ENCODE assay signal across 26 cellular contexts in the genomic region with DNA sequence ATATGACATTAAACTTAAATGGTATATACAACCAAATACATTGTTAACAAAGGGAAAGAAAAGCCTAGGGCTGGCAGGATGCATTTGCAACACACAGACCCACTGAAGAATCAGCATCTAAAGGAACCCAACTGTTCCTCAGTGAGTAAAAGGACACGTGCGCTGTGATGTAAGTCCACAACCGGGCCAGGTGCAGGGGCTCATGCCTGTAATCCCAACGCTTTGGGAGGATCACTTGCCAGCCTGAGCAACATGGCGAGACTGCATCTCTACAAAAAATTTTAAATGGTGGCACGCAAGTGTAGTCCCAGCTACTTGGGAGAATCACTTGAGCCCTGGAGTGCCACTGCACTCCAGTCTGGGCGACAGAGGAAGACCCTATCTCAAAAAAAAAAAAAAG. TPM values are rescaled to one million over a fixed set of nuclear protein-coding genes. Genes with fewer than 3 reads are reported as not detected.
DNase-seq lines count a peak whose midpoint lies in the region; ATAC-seq and TF ChIP-seq lines count a peak whose summit lies in the region.
"Had no signal": no experiment of that assay in that cellular context is flagged by ENCODE, and none has a peak within 500 bp of the region (broad histone marks: within the 10 kb centered on the region; RNA-seq: fewer than 3 reads in every experiment).

No MANE protein-coding gene starts in this region.

- H3K36me3 Mint-ChIP-seq in GM23338 (ENCODE audit: low read depth) (no peaks in the 10 kb centered on the region), brain (no peaks in the 10 kb centered on the region), neural progenitor cell (no peaks in the 10 kb centered on the region)
- H3K36me3 Mint-ChIP-seq in activated naive CD8-positive, alpha-beta T cell treated with anti-CD3 and anti-CD28 coated beads, Interleukin-2, amount 50 U/mL, for 24 hours (ENCODE audit: low read depth) = no peaks in the 10 kb centered on the region
- H3K36me3 Mint-ChIP-seq: CD4-positive, CD25-positive, alpha-beta regulatory T cell; IgD-negative memory B cell had no signal

- H3K9ac ChIP-seq in Loucy (ENCODE audit: low read depth, low read length, poor library complexity, severe bottlenecking) = no peak overlapping the region
- H3K9ac ChIP-seq in neural progenitor cell = no peak overlapping the region
- H3K9ac ChIP-seq: BLaER1, GM23248, KMS-11 had no signal

- peak; percentile 18 for ATAC-seq in GM23338
- ATAC-seq in activated naive CD8-positive, alpha-beta T cell treated with anti-CD3 and anti-CD28 coated beads, Interleukin-2, amount 50 U/mL, for 24 hours = no peak
- ATAC-seq: HCT116, Right ventricle myocardium inferior had no signal

- H3K4me1 ChIP-seq in GM23338 (ENCODE audit: insufficient read depth) (peaks cover 36% of the 10 kb centered on the region), Loucy (ENCODE audit: insufficient read depth, low read length, poor library complexity, severe bottlenecking) (peaks cover 29% of the 10 kb centered on the region), neural progenitor cell (peaks cover 28% of the 10 kb centered on the region)

- H3K27ac Mint-ChIP-seq in GM23338 = peak overlapping the region; percentile 95
- H3K27ac Mint-ChIP-seq in brain = no peak overlapping the region
- no peak overlapping the region for H3K27ac Mint-ChIP-seq in neural progenitor cell
- no peak overlapping the region for H3K27ac Mint-ChIP-seq in activated naive CD8-positive, alpha-beta T cell treated with anti-CD3 and anti-CD28 coated beads, Interleukin-2, amount 50 U/mL, for 24 hours
- H3K27ac Mint-ChIP-seq: CD4-positive, CD25-positive, alpha-beta regulatory T cell had no signal

- H3K79me2 ChIP-seq in GM23338 (replicated peaks; ENCODE audit: insufficient read depth) (peaks cover 75% of the 10 kb centered on the region), Loucy (ENCODE audit: insufficient read depth, low read length) (peaks cover 38% of the 10 kb centered on the region), neural progenitor cell (ENCODE audit: low read depth) (peaks cover 74% of the 10 kb centered on the region)

- H3F3A ChIP-seq in GM23338 (replicated peaks; ENCODE audit: low read depth) = peaks cover 13% of the 10 kb centered on the region; the same call in 1 of the 2 replicates
- no peaks in the 10 kb centered on the region for H3F3A ChIP-seq in Loucy (ENCODE audit: low read depth)
- H3F3A ChIP-seq in neural progenitor cell (ENCODE audit: low read depth) = peaks cover 20% of the 10 kb centered on the region

- H3K4me3 Mint-ChIP-seq in GM23338 (peak overlapping the region; percentile 61), brain (peak overlapping the region; percentile 20 to 59 (median 35)), neural progenitor cell (no peak overlapping the region)
- H3K4me3 Mint-ChIP-seq in activated naive CD8-positive, alpha-beta T cell treated with anti-CD3 and anti-CD28 coated beads, Interleukin-2, amount 50 U/mL, for 24 hours = no peak overlapping the region

- peaks cover 8% of the 10 kb centered on the region for H3K27me3 ChIP-seq in GM23338 (ENCODE audit: insufficient read depth)
- H3K27me3 ChIP-seq in Loucy (ENCODE audit: insufficient read depth, low read length, poor library complexity, severe bottlenecking) = no peaks in the 10 kb centered on the region
- peaks cover 10% of the 10 kb centered on the region for H3K27me3 ChIP-seq in neural progenitor cell
- H3K27me3 ChIP-seq: BLaER1, SJCRH30 had no signal

- H3K4me3 ChIP-seq in GM23338 (no peak overlapping the region), Loucy (ENCODE audit: low read length, poor library complexity, severe bottlenecking) (no peak overlapping the region), neural progenitor cell (no peak overlapping the region)
- H3K4me3 ChIP-seq: BLaER1, GM23248, PC-9, SJCRH30 had no signal

- no peak for TF ChIP-seq CTCF in GM23338 (conservative IDR thresholded peaks at IDR 0.05; ENCODE audit: low read depth in 2 of 2)
- TF ChIP-seq CTCF in Loucy (conservative IDR thresholded peaks at IDR 0.05; ENCODE audit: low read length) = no peak
- no peak for TF ChIP-seq CTCF in brain (conservative IDR thresholded peaks at IDR 0.05)
- no peak for TF ChIP-seq CTCF in neural progenitor cell (IDR thresholded peaks at IDR 0.05)

- H3K4me1 Mint-ChIP-seq in GM23338 (peaks cover 41% of the 10 kb centered on the region), brain (peaks cover 45% of the 10 kb centered on the region), neural progenitor cell (peaks cover 25% of the 10 kb centered on the region)
- peaks cover 31% of the 10 kb centered on the region for H3K4me1 Mint-ChIP-seq in activated naive CD8-positive, alpha-beta T cell treated with anti-CD3 and anti-CD28 coated beads, Interleukin-2, amount 50 U/mL, for 24 hours

- 0 out of 2 replicates have a peak, but pooled peaks cover 12% of the 10 kb centered on the region for H4K20me1 ChIP-seq in GM23338 (replicated peaks; ENCODE audit: insufficient read depth)
- H4K20me1 ChIP-seq in Loucy (ENCODE audit: insufficient read depth, low read length, poor library complexity, severe bottlenecking) = peaks cover 7% of the 10 kb centered on the region
- peaks cover 51% of the 10 kb centered on the region for H4K20me1 ChIP-seq in neural progenitor cell (ENCODE audit: low read depth)

- H3K4me2 ChIP-seq in GM23338 = peak overlapping the region; percentile 45
- peak overlapping the region; percentile 97 for H3K4me2 ChIP-seq in Loucy (ENCODE audit: low read depth, low read length, poor library complexity, severe bottlenecking)
- peak overlapping the region; percentile 45 for H3K4me2 ChIP-seq in neural progenitor cell
- H3K4me2 ChIP-seq: BLaER1, KMS-11, PC-9 had no signal

- H3K9me2 ChIP-seq in GM23338 (ENCODE audit: insufficient read depth) (no peaks in the 10 kb centered on the region), Loucy (replicated peaks; ENCODE audit: low read depth, low read length) (no peaks in the 10 kb centered on the region)

- DNase-seq in GM23338 (ENCODE audit: low spot score) = peak; percentile 65
- DNase-seq in neural progenitor cell (ENCODE audit: low spot score) = peak; percentile 55
- DNase-seq in NCI-H1436 (lab: John Stamatoyannopoulos, UW) = no peak
- DNase-seq in kidney glomerular epithelial cell (lab: John Stamatoyannopoulos, UW) = no peak
- DNase-seq in activated naive CD8-positive, alpha-beta T cell treated with anti-CD3 and anti-CD28 coated beads, Interleukin-2, amount 50 U/mL, for 24 hours = no peak
- DNase-seq: CD4-positive, CD25-positive, alpha-beta regulatory T cell; DMS153; DND-41; GM23248; NCI-H1092; NCI-H1417 treated with DMSO at 0.1 percent for 48 hours; NCI-H187; NCI-H2081 treated with DMSO at 0.1 percent for 48 hours; NCI-H2171; NCI-H345; NCI-H510A treated with DMSO at 0.1 percent for 48 hours; NCI-H774; PC-9; SJCRH30 had no signal

- no peak overlapping the region for H2AFZ ChIP-seq in GM23338
- H2AFZ ChIP-seq in Loucy (ENCODE audit: low read length) = no peak overlapping the region
- no peak overlapping the region for H2AFZ ChIP-seq in neural progenitor cell (replicated peaks)
- H2AFZ ChIP-seq: GM23248, PC-9 had no signal

- H3K27ac ChIP-seq in GM23338 (ENCODE audit: low read depth) (no peak overlapping the region), neural progenitor cell (no peak overlapping the region)
- H3K27ac ChIP-seq: BLaER1, GM23248, KMS-11, PC-9, SJCRH30 had no signal

- no peaks in the 10 kb centered on the region for H3K9me3 Mint-ChIP-seq in GM23338
- peaks cover 0 to under 1% (median 0%) of the 10 kb centered on the region in 5 experiments for H3K9me3 Mint-ChIP-seq in brain
- no peaks in the 10 kb centered on the region for H3K9me3 Mint-ChIP-seq in neural progenitor cell
- H3K9me3 Mint-ChIP-seq in activated naive CD8-positive, alpha-beta T cell treated with anti-CD3 and anti-CD28 coated beads, Interleukin-2, amount 50 U/mL, for 24 hours = no peaks in the 10 kb centered on the region
- H3K9me3 Mint-ChIP-seq: IgD-negative memory B cell had no signal

- no peaks in the 10 kb centered on the region for H3K9me3 ChIP-seq in Loucy (ENCODE audit: insufficient read depth, low read depth, low read length)
- H3K9me3 ChIP-seq in neural progenitor cell (ENCODE audit: low read depth) = no peaks in the 10 kb centered on the region
- H3K9me3 ChIP-seq: BLaER1, SJCRH30 had no signal

- H3K27me3 Mint-ChIP-seq in GM23338 (ENCODE audit: insufficient read depth, low read depth, poor library complexity) (peaks cover 12% of the 10 kb centered on the region), brain (peaks cover 3% of the 10 kb centered on the region), neural progenitor cell (ENCODE audit: insufficient read depth, low read depth) (peaks cover 4% of the 10 kb centered on the region)
- H3K27me3 Mint-ChIP-seq in activated naive CD8-positive, alpha-beta T cell treated with anti-CD3 and anti-CD28 coated beads, Interleukin-2, amount 50 U/mL, for 24 hours = no peaks in the 10 kb centered on the region

- no peaks in the 10 kb centered on the region for H3K36me3 ChIP-seq in GM23338 (ENCODE audit: insufficient read depth)
- no peaks in the 10 kb centered on the region for H3K36me3 ChIP-seq in Loucy (ENCODE audit: insufficient read depth, low read length)
- no peaks in the 10 kb centered on the region for H3K36me3 ChIP-seq in neural progenitor cell
- H3K36me3 ChIP-seq: BLaER1, SJCRH30 had no signal

TF ChIP-seq in GM23338, 12 proteins besides CTCF, POLR2A, EP300 and RAD21 (continues in another document):
- peak; percentile 47; the same call in 1 of the 2 replicates for TF ChIP-seq CREB1 (CRISPR knock-in tag; IDR thresholded peaks at IDR 0.05; ENCODE audit: low read depth)

RNA-seq across cellular contexts. Expression of a gene that starts 3.9 kb away (rescaled TPM):
- 22.1 and 27.5 TPM in 2 replicates for total RNA-seq in GM23338 (2014; rRNA removed; shearing (Covaris generic))
- 29.4 and 32.1 TPM in 2 replicates for polyA plus RNA-seq in GM23338 (2016; fragmentation: Nextera tagmentation; extraction: Ambion mirVana)
- 60.5 TPM for polyA plus RNA-seq in brain (ENCODE audit: insufficient read depth, low read depth, low replicate concordance)
- total RNA-seq in neural progenitor cell (ENCODE audit: low replicate concordance) = 27.1 and 31.3 TPM in 2 replicates

Comparison
In these comparisons a context has a peak if more than half of its experiments do, and no peak if none do; other contexts are left out.
1. DNase-seq: peak in GM23338 (single experiment) and neural progenitor cell (single experiment); none in NCI-H1436 (single experiment), kidney glomerular epithelial cell (single experiment) and activated naive CD8-positive, alpha-beta T cell treated with anti-CD3 and anti-CD28 coated beads, Interleukin-2, amount 50 U/mL, for 24 hours (single experiment).
2. H3K4me2 ChIP-seq: peak in every context shown above with its lines; median percentile 97 in Loucy; 45 in GM23338; 45 in neural progenitor cell.
3. H3K4me3 Mint-ChIP-seq: peak in GM23338 (single experiment) and brain (5 of 5); none in neural progenitor cell (single experiment) and activated naive CD8-positive, alpha-beta T cell treated with anti-CD3 and anti-CD28 coated beads, Interleukin-2, amount 50 U/mL, for 24 hours (single experiment).